Comparison of ENCODE assay signal across 8 cellular contexts in genomic region chr9:72856985-72857631, GRCh38.
DNase-seq lines count a peak whose midpoint lies in the region; ATAC-seq, FAIRE-seq and TF ChIP-seq lines count a peak whose summit lies in the region.

No MANE protein-coding gene starts in this region.

- H3K4me1 ChIP-seq in kidney (ENCODE audit: control insufficient read depth in 1 of 2, insufficient read depth in 1 of 2, low read depth in 1 of 2, low read length in 2 of 2) (peaks cover 2 to 17% of the 10 kb centered on the region in 2 donors), tibial nerve (peaks cover 0 to 20% (median 11%) of the 10 kb centered on the region in 4 donors)

- intact Hi-C loops in kidney (cut with DNase I), result no loop called here

- H3K9ac ChIP-seq in kidney (ENCODE audit: low read length in 2 of 2), result no peak overlapping the region

- no peak for TF ChIP-seq EP300 in tibial nerve (IDR thresholded peaks at IDR 0.05)

- ATAC-seq in HG02642 (IDR thresholded peaks at IDR 0.05; ENCODE audit: poor library complexity, unreplicated experiment), result no peak

- 21 to 27% methylated on average over 6 of the region's 6 CpGs for WGBS in tibial nerve, 2 donors

- H3K4me3 ChIP-seq in AG10803 (ENCODE audit: low read length), result no peak overlapping the region
- H3K4me3 ChIP-seq in NB4 (ENCODE audit: low read depth, low read length), result no peak overlapping the region
- H3K4me3 ChIP-seq in brain microvascular endothelial cell (ENCODE audit: low read depth, low read length), result no peak overlapping the region
- no peak overlapping the region for H3K4me3 ChIP-seq in kidney (ENCODE audit: low read length in 2 of 2)
- no peak overlapping the region for H3K4me3 ChIP-seq in tibial nerve

- TF ChIP-seq POLR2A in NB4 (IDR thresholded peaks at IDR 0.05; ENCODE audit: extremely low read depth, insufficient read length), result no peak
- TF ChIP-seq POLR2A in tibial nerve (IDR thresholded peaks at IDR 0.05), result no peak

- H3K36me3 ChIP-seq in brain microvascular endothelial cell (replicated peaks) (no peaks in the 10 kb centered on the region), kidney (ENCODE audit: control insufficient read depth in 1 of 2, insufficient read depth in 2 of 2, low read length in 2 of 2) (no peaks in the 10 kb centered on the region), tibial nerve (peaks cover 0 to 5% (median 0%) of the 10 kb centered on the region in 3 donors)

- H3K27me3 ChIP-seq in brain microvascular endothelial cell (replicated peaks) (no peaks in the 10 kb centered on the region), tibial nerve (no peaks in the 10 kb centered on the region)

- peak; percentile 88 for FAIRE-seq in kidney (lab: Jason Lieb, UNC)

- peak; percentile 81 for TF ChIP-seq CTCF in AG10803 (conservative IDR thresholded peaks at IDR 0.05; ENCODE audit: low read length)
- peak; percentile 54 for TF ChIP-seq CTCF in GM13977 (IDR thresholded peaks at IDR 0.05; ENCODE audit: extremely low read depth, insufficient read depth, missing control alignments)
- peak; percentile 39 for TF ChIP-seq CTCF in NB4 (IDR thresholded peaks at IDR 0.05; ENCODE audit: low read depth, low read length)
- peak; percentile 75 for TF ChIP-seq CTCF in brain microvascular endothelial cell (IDR thresholded peaks at IDR 0.05; ENCODE audit: low read depth, low read length, missing control alignments)
- TF ChIP-seq CTCF in kidney (IDR thresholded peaks at IDR 0.05; ENCODE audit: borderline replicate concordance, extremely low read depth, insufficient read depth), result peak; percentile 64
- TF ChIP-seq CTCF in tibial nerve (IDR thresholded peaks at IDR 0.05), result peak; percentile 57 to 77 (median 64)

- peak; percentile 70 for DNase-seq in AG10803 (ENCODE audit: low read depth)
- peak; percentile 33 for DNase-seq in GM13977 (ENCODE audit: low spot score)
- DNase-seq in NB4 (ENCODE audit: low read depth), result peak; percentile 47
- DNase-seq in brain microvascular endothelial cell, result peak; percentile 66
- DNase-seq in kidney, result no peak
- peak in 1 of 2 donors; percentile 64 for DNase-seq in tibial nerve (ENCODE audit: low spot score in 2 of 2)
- no peak for DNase-seq in DMS153 (lab: John Stamatoyannopoulos, UW)

- H3K27ac ChIP-seq in brain microvascular endothelial cell (no peak overlapping the region), kidney (ENCODE audit: low read depth in 2 of 2, low read length in 2 of 2) (no peak overlapping the region), tibial nerve (peak overlapping the region in 3 of 4 donors; percentile 8 to 38 (median 21))

- in situ Hi-C loops in GM13977 (cut with MboI; ENCODE audit: low pct_unique_long_range_greater_than_20kb, low sequenced_read_pairs, unreplicated experiment), result loop anchor here (25.0 kb wide), 1 partner anchor 330 kb away; no protein-coding TSS in a partner anchor
- in situ Hi-C loops in brain microvascular endothelial cell (cut with HindIII; ENCODE audit: low pct_ligation_motif_present, low sequenced_read_pairs), result loop anchor here (25.0 kb wide), 1 partner anchor 305 kb away; the partner anchor contains the start of gene ANXA1

- H3K9me3 ChIP-seq in kidney (ENCODE audit: control insufficient read depth in 1 of 2, low read length in 2 of 2) (no peaks in the 10 kb centered on the region), tibial nerve (no peaks in the 10 kb centered on the region)

Comparison
In these comparisons a context has a peak if more than half of its experiments do, and no peak if none do; other contexts are left out.
1. DNase-seq: peak in AG10803 (single experiment), GM13977 (single experiment), NB4 (single experiment) and brain microvascular endothelial cell (single experiment); none in kidney (single experiment) and DMS153 (single experiment).
2. H3K27ac ChIP-seq: peak in tibial nerve (3 of 4); none in brain microvascular endothelial cell (single experiment) and kidney (0 of 2).
3. Peak in every context shown above with its lines, with median percentiles within 50 percentile points of each other: CTCF ChIP-seq.